In the genomic region with DNA sequence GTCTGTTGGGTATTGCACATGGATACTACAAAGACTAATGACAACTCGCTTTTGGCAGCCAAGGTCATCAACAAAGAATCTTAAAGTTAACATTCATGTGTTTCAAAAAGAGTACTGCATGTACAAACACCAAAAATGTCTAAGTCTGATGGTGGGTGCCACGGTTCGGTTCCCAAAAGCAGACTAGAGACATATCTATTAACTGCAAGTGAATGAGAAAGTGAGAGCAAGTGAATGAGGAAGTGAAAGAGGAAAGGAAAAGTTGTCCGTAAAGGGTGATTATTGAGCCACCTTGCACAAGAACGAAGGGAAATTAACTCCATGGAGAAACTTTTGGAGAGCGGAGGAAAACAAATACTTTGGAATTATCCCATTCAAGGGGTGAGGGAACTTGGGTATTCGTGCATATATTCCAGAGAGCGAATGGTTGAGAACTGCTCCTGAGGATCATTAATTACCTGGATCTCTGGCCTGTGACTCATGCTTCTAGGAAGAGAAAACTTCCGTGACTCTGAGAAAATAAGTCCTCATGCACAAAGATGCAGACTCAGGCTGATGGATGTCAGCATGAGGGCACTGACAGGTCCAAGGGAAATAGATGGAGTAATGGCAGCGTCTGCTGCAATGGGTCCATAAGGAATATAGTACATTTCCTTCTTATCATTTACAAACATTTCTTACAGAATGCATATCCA, we compare ENCODE assay signal across 13 cellular contexts.
DNase-seq lines count a peak whose midpoint lies in the region; ATAC-seq and TF ChIP-seq lines count a peak whose summit lies in the region.
"Had no signal": no experiment of that assay in that cellular context is flagged by ENCODE, and none has a peak within 500 bp of the region (broad histone marks: within the 10 kb centered on the region; RNA-seq: fewer than 3 reads in every experiment).

No MANE protein-coding gene starts in this region.

- ATAC-seq in GM18867 (IDR thresholded peaks at IDR 0.05; ENCODE audit: unreplicated experiment) (peak; percentile 86), HG02981 (IDR thresholded peaks at IDR 0.05; ENCODE audit: unreplicated experiment) (peak; percentile 76)
- ATAC-seq: left colon had no signal

- peak overlapping the region; percentile 52 for H3K4me3 ChIP-seq in OCI-LY3 (ENCODE audit: low read length)
- H3K4me3 ChIP-seq in GM23248, result no peak overlapping the region
- H3K4me3 ChIP-seq: thyroid gland had no signal

- DNase-seq in renal cortical epithelial cell (ENCODE audit: low read depth), result peak; percentile 94
- DNase-seq in superior temporal gyrus (ENCODE audit: extremely low spot score), result no peak
- no peak for DNase-seq in ureter (ENCODE audit: low spot score)
- no peak for DNase-seq in GM23248
- DNase-seq in T1000 (lab: John Stamatoyannopoulos, UW), result no peak
- DNase-seq: left colon; NCI-H526 treated with DMSO at 0.1 percent for 48 hours; stimulated activated CD4-positive, alpha-beta T cell treated with anti-CD3 and anti-CD28 coated beads, Interleukin-4, amount 100 ng/mL, for 4 hours; thyroid gland had no signal

- WGBS in GM23248 (ENCODE audit: low coverage in 1 of 2, low lambda C conversion rate in 2 of 2, missing lambda C conversion rate in 2 of 2), 2 experiments, result 92 to 94% methylated on average over 10 of the region's 10 CpGs

- peak overlapping the region; percentile 46 for H3K4me2 ChIP-seq in OCI-LY3 (ENCODE audit: low read length)
- H3K4me2 ChIP-seq in GM23248 (ENCODE audit: unreplicated experiment), result no peak overlapping the region

- H3K9me3 ChIP-seq in OCI-LY3 (ENCODE audit: insufficient read depth, low read length), result no peaks in the 10 kb centered on the region
- H3K9me3 ChIP-seq in GM23248 (ENCODE audit: low read depth), result no peaks in the 10 kb centered on the region
- H3K9me3 ChIP-seq: thyroid gland had no signal

- H3K4me1 ChIP-seq in OCI-LY3 (ENCODE audit: low read length) (peaks cover 11% of the 10 kb centered on the region), GM23248 (ENCODE audit: insufficient read depth) (peaks cover 14% of the 10 kb centered on the region)
- H3K4me1 ChIP-seq: parathyroid adenoma, thyroid gland had no signal

- in situ Hi-C loops in GM23248 (cut with MboI), result no loop called here

- 0 out of 2 replicates have a peak, but pooled peaks cover 3% of the 10 kb centered on the region for H3K27me3 ChIP-seq in OCI-LY3 (ENCODE audit: low read depth, low read length)
- no peaks in the 10 kb centered on the region for H3K27me3 ChIP-seq in GM23248 (replicated peaks; ENCODE audit: insufficient read depth)
- H3K27me3 ChIP-seq: thyroid gland had no signal

- H3K9ac ChIP-seq in OCI-LY3 (ENCODE audit: low read length), result no peak overlapping the region
- H3K9ac ChIP-seq in GM23248, result no peak overlapping the region
- H3K9ac ChIP-seq: parathyroid adenoma had no signal

- H3F3A ChIP-seq in GM23248 (ENCODE audit: insufficient read depth), result peaks cover 8% of the 10 kb centered on the region

- H3K79me2 ChIP-seq in OCI-LY3 (ENCODE audit: low read length) (no peaks in the 10 kb centered on the region), GM23248 (ENCODE audit: insufficient read depth) (no peaks in the 10 kb centered on the region)
- H3K79me2 ChIP-seq: parathyroid adenoma had no signal

- H2AFZ ChIP-seq in OCI-LY3 (ENCODE audit: low read depth, low read length) (no peak overlapping the region), GM23248 (no peak overlapping the region)
- H2AFZ ChIP-seq: parathyroid adenoma had no signal

- TF ChIP-seq CTCF in OCI-LY3 (IDR thresholded peaks at IDR 0.05; ENCODE audit: low read depth, low read length), result no peak

- H3K27ac ChIP-seq in OCI-LY3 (ENCODE audit: low read length) (no peak overlapping the region), GM23248 (no peak overlapping the region)
- H3K27ac ChIP-seq: parathyroid adenoma, thyroid gland had no signal

- no peaks in the 10 kb centered on the region for H3K9me2 ChIP-seq in GM23248 (ENCODE audit: insufficient read depth)

- H3K36me3 ChIP-seq in OCI-LY3 (replicated peaks; ENCODE audit: low read depth, low read length) (no peaks in the 10 kb centered on the region), GM23248 (ENCODE audit: low read depth) (no peaks in the 10 kb centered on the region)
- H3K36me3 ChIP-seq: thyroid gland had no signal

- 0 out of 2 replicates have a peak, but pooled peaks cover 4% of the 10 kb centered on the region for H4K20me1 ChIP-seq in OCI-LY3 (ENCODE audit: insufficient read depth, low read length)
- no peaks in the 10 kb centered on the region for H4K20me1 ChIP-seq in GM23248 (ENCODE audit: insufficient read depth)
